14 cellular contexts compared by ENCODE assay signal in genomic region chr2:230234845-230235244, GRCh38.
A peak's percentile ranks its signal among the peaks of the same experiment; 100 is the strongest.
DNase-seq lines count a peak whose midpoint lies in the region; ATAC-seq and TF ChIP-seq lines count a peak whose summit lies in the region.
"Had no signal": no experiment of that assay in that cellular context is flagged by ENCODE, and none has a peak within 500 bp of the region (broad histone marks: within the 10 kb centered on the region; RNA-seq: fewer than 3 reads in every experiment).

No MANE protein-coding gene starts in this region.

- POLR2A ChIA-PET in GM10248 (lab: Yijun Ruan, JAX), result no interaction called here

- peak; percentile 26 for DNase-seq in GM10248 (ENCODE audit: extremely low spot score)
- peak; percentile 7 for DNase-seq in fibroblast of mammary gland (ENCODE audit: low read depth)
- no peak for DNase-seq in kidney glomerular epithelial cell (lab: John Stamatoyannopoulos, UW)
- no peak for DNase-seq in activated CD4-positive, CD25-positive, alpha-beta regulatory T cell (lab: John Stamatoyannopoulos, UW)
- no peak for DNase-seq in stimulated activated CD4-positive, alpha-beta T cell treated with anti-CD3 and anti-CD28 coated beads, Interleukin-1b, Interleukin-23, amount 100 ng/mL, for 48 hours
- DNase-seq: amygdala, COR-L47, endodermal cell, NCI-H2107 had no signal

- ATAC-seq in GM19328 (IDR thresholded peaks at IDR 0.05; ENCODE audit: unreplicated experiment) (peak; percentile 57), HG03432 (IDR thresholded peaks at IDR 0.05; ENCODE audit: unreplicated experiment) (peak; percentile 75), GM18517 (IDR thresholded peaks at IDR 0.05; ENCODE audit: unreplicated experiment) (no peak)

- CTCF ChIA-PET in GM10248 (lab: Yijun Ruan, JAX), result no interaction called here

- H3K4me3 ChIP-seq in fibroblast of mammary gland (ENCODE audit: control insufficient read depth, low read depth, low read length), result no peak overlapping the region
- H3K4me3 ChIP-seq: HAP-1, smooth muscle cell had no signal

- TF ChIP-seq CTCF in GM10248 (IDR thresholded peaks at IDR 0.05; ENCODE audit: control extremely low read depth, extremely low read depth, low read depth, missing control alignments) (no peak), fibroblast of mammary gland (conservative IDR thresholded peaks at IDR 0.05; ENCODE audit: control insufficient read depth, insufficient read depth, low read depth, low read length) (no peak)

Comparison
In these comparisons a context has a peak if more than half of its experiments do, and no peak if none do; other contexts are left out.
1. DNase-seq: peak in GM10248 (single experiment) and fibroblast of mammary gland (single experiment); none in kidney glomerular epithelial cell (single experiment), activated CD4-positive, CD25-positive, alpha-beta regulatory T cell (0 of 4) and stimulated activated CD4-positive, alpha-beta T cell treated with anti-CD3 and anti-CD28 coated beads, Interleukin-1b, Interleukin-23, amount 100 ng/mL, for 48 hours (single experiment).